8 cellular contexts compared by ENCODE assay signal in genomic region chr4:85747871-85748491, GRCh38.
A peak's percentile ranks its signal among the peaks of the same experiment; 100 is the strongest.
DNase-seq lines count a peak whose midpoint lies in the region; ATAC-seq, FAIRE-seq and TF ChIP-seq lines count a peak whose summit lies in the region.

No MANE protein-coding gene starts in this region.

- H3K36me3 Mint-ChIP-seq in nephron progenitor cell (ENCODE audit: low read depth): no peaks in the 10 kb centered on the region

- no peak overlapping the region for H3K27ac Mint-ChIP-seq in nephron progenitor cell

- no peaks in the 10 kb centered on the region for H3K9me3 Mint-ChIP-seq in nephron progenitor cell

- H3K27me3 Mint-ChIP-seq in nephron progenitor cell (ENCODE audit: low read depth, poor library complexity): no peaks in the 10 kb centered on the region

- peak; percentile 69 for ATAC-seq in HG02852 (IDR thresholded peaks at IDR 0.05; ENCODE audit: unreplicated experiment)

- TF ChIP-seq CTCF in nephron progenitor cell (IDR thresholded peaks at IDR 0.05): peak; percentile 83

- DNase-seq in AG08395 (ENCODE audit: low spot score) (peak; percentile 50), GM18507 (ENCODE audit: extremely low spot score, insufficient read length, low read depth) (no peak), NCI-H1417 (lab: John Stamatoyannopoulos, UW) (peak; percentile 44 to 90 (median 85)), SK-N-DZ (ENCODE audit: low spot score) (peak; percentile 76), fibroblast of gingiva (ENCODE audit: low read depth) (peak; percentile 76), nephron progenitor cell (peak; percentile 31), mesenteric fat pad (ENCODE audit: low spot score) (no peak)

- H3K4me1 Mint-ChIP-seq in nephron progenitor cell: peaks cover 5% of the 10 kb centered on the region

- FAIRE-seq in GM18507 (lab: Jason Lieb, UNC): peak; percentile 89

- no peak overlapping the region for H3K4me3 Mint-ChIP-seq in nephron progenitor cell

Comparison
In these comparisons a context has a peak if more than half of its experiments do, and no peak if none do; other contexts are left out.
1. DNase-seq: peak in AG08395 (single experiment), NCI-H1417 (3 of 3), SK-N-DZ (single experiment), fibroblast of gingiva (single experiment) and nephron progenitor cell (single experiment); none in GM18507 (single experiment) and mesenteric fat pad (single experiment).